ENCODE assay signal across 21 cellular contexts in genomic region chr1:237269938-237270337, GRCh38.
DNase-seq lines count a peak whose midpoint lies in the region; ATAC-seq and TF ChIP-seq lines count a peak whose summit lies in the region.
"Had no signal": no experiment of that assay in that cellular context is flagged by ENCODE, and none has a peak within 500 bp of the region (broad histone marks: within the 10 kb centered on the region; RNA-seq: fewer than 3 reads in every experiment).

No MANE protein-coding gene starts in this region.

- H3K36me3 Mint-ChIP-seq in natural killer cell treated with Interleukin-12 subunit alpha and Interleukin-12 subunit beta and Interleukin-15 and Interleukin-18, amount 100 ng/mL, for 72 hours: no peaks in the 10 kb centered on the region
- H3K36me3 Mint-ChIP-seq in natural killer cell: no peaks in the 10 kb centered on the region
- H3K36me3 Mint-ChIP-seq: activated naive CD4-positive, alpha-beta T cell treated with anti-CD3 and anti-CD28 coated beads, Interleukin-2, amount 50 U/mL, for 72 hours had no signal

- H3K4me3 Mint-ChIP-seq in natural killer cell treated with Interleukin-12 subunit alpha and Interleukin-12 subunit beta and Interleukin-15 and Interleukin-18, amount 100 ng/mL, for 72 hours: peak overlapping the region; percentile 5
- H3K4me3 Mint-ChIP-seq in natural killer cell: no peak overlapping the region

- DNase-seq in natural killer cell treated with Interleukin-12 subunit alpha and Interleukin-12 subunit beta and Interleukin-15 and Interleukin-18, amount 100 ng/mL, for 72 hours (ENCODE audit: low spot score): no peak
- DNase-seq in natural killer cell: no peak
- DNase-seq in NCI-H2227 treated with DMSO at 0.1 percent for 48 hours (lab: John Stamatoyannopoulos, UW): no peak
- no peak for DNase-seq in body of pancreas
- DNase-seq in HK-2 (ENCODE audit: unreplicated experiment): no peak
- DNase-seq in germinal center (ENCODE audit: low spot score): no peak
- DNase-seq: dermis blood vessel endothelial cell; erythroblast; NCI-H1105 treated with DMSO at 0.1 percent for 48 hours; NCI-H2171 treated with DMSO at 0.1 percent for 48 hours; NCI-H82; stimulated activated CD4-positive, alpha-beta T cell treated with anti-CD3 and anti-CD28 coated beads, Interleukin-15, amount 100 ng/mL, for 24 hours; stomach; T1000 had no signal

- H3K4me1 ChIP-seq in body of pancreas: no peaks in the 10 kb centered on the region
- H3K4me1 ChIP-seq: stomach had no signal

- 52 to 56% methylated on average over 4 of the region's 4 CpGs for WGBS in body of pancreas, 2 donors

- H3K27me3 Mint-ChIP-seq in natural killer cell treated with Interleukin-12 subunit alpha and Interleukin-12 subunit beta and Interleukin-15 and Interleukin-18, amount 100 ng/mL, for 72 hours: peaks cover 0 to 14% of the 10 kb centered on the region in 2 donors
- H3K27me3 Mint-ChIP-seq in natural killer cell (ENCODE audit: low read depth in 2 of 2): no peaks in the 10 kb centered on the region

- no peak overlapping the region for H3K27ac Mint-ChIP-seq in natural killer cell treated with Interleukin-12 subunit alpha and Interleukin-12 subunit beta and Interleukin-15 and Interleukin-18, amount 100 ng/mL, for 72 hours
- no peak overlapping the region for H3K27ac Mint-ChIP-seq in natural killer cell
- H3K27ac Mint-ChIP-seq: activated naive CD4-positive, alpha-beta T cell treated with anti-CD3 and anti-CD28 coated beads, Interleukin-2, amount 50 U/mL, for 72 hours had no signal

- no peaks in the 10 kb centered on the region for H3K36me3 ChIP-seq in body of pancreas (replicated peaks in 1 of 2; ENCODE audit: insufficient read depth in 1 of 2, low read depth in 2 of 2)
- H3K36me3 ChIP-seq: neutrophil, stomach had no signal

- peaks cover 0 to 10% of the 10 kb centered on the region in 2 donors for H3K4me1 Mint-ChIP-seq in natural killer cell treated with Interleukin-12 subunit alpha and Interleukin-12 subunit beta and Interleukin-15 and Interleukin-18, amount 100 ng/mL, for 72 hours (ENCODE audit: low read depth in 2 of 2)
- no peaks in the 10 kb centered on the region for H3K4me1 Mint-ChIP-seq in natural killer cell

- ATAC-seq in natural killer cell treated with Interleukin-12 subunit alpha and Interleukin-12 subunit beta and Interleukin-15 and Interleukin-18, amount 100 ng/mL, for 72 hours: peak in 1 of 2 donors; percentile 80
- ATAC-seq in natural killer cell: no peak
- ATAC-seq in GM21723 (IDR thresholded peaks at IDR 0.05; ENCODE audit: unreplicated experiment): peak; percentile 61
- ATAC-seq in HG03565 (IDR thresholded peaks at IDR 0.05; ENCODE audit: unreplicated experiment): peak; percentile 88
- no peak for ATAC-seq in body of pancreas
- ATAC-seq: left lobe of liver, Panc1 had no signal

- peaks cover 2% of the 10 kb centered on the region for H3K9me3 Mint-ChIP-seq in natural killer cell treated with Interleukin-12 subunit alpha and Interleukin-12 subunit beta and Interleukin-15 and Interleukin-18, amount 100 ng/mL, for 72 hours
- peaks cover 1% of the 10 kb centered on the region in 2 donors for H3K9me3 Mint-ChIP-seq in natural killer cell

- TF ChIP-seq CTCF in natural killer cell (IDR thresholded peaks at IDR 0.05) (no peak), body of pancreas (IDR thresholded peaks at IDR 0.05) (no peak)

- no peak overlapping the region for H3K4me3 ChIP-seq in body of pancreas
- H3K4me3 ChIP-seq: SK-N-MC, stomach had no signal

- TF ChIP-seq POLR2A in body of pancreas (IDR thresholded peaks at IDR 0.05): no peak

- no peaks in the 10 kb centered on the region for H3K27me3 ChIP-seq in body of pancreas
- H3K27me3 ChIP-seq: neutrophil, stomach had no signal

- no peaks in the 10 kb centered on the region for H3K9me3 ChIP-seq in body of pancreas
- H3K9me3 ChIP-seq: neutrophil, stomach had no signal

- H3K27ac ChIP-seq in body of pancreas: no peak overlapping the region
- H3K27ac ChIP-seq: neutrophil, SK-N-MC, stomach had no signal

- intact Hi-C loops in natural killer cell (cut with micrococcal nuclease): no loop called here
- intact Hi-C loops in body of pancreas (cut with DNase I): no loop called here

Comparison
In these comparisons a context has a peak if more than half of its experiments do, and no peak if none do; other contexts are left out.
1. ATAC-seq: peak in GM21723 (single experiment) and HG03565 (single experiment); none in natural killer cell (0 of 3) and body of pancreas (single experiment).